13 cellular contexts compared by ENCODE assay signal in the genomic region with DNA sequence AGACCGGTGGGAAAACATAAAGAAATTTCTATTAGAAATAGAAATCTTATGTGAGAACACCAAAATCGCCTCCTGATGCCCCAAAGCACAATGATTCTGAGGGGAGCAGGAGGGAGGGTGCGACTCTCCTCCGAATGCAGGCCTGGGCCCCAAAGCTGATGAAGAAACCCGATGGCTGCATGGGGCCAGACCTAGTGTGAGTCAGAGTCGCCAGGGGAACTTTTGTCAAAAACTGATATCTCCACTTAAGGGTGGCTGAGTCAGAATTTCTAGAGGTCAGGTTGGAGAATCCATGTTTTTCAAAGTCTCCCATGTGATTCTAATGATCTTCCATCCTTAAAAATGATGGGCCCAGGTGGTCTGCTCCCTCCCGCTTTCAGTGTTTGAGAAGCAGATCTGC.
DNase-seq lines count a peak whose midpoint lies in the region; ATAC-seq and TF ChIP-seq lines count a peak whose summit lies in the region.
"Had no signal": no experiment of that assay in that cellular context is flagged by ENCODE, and none has a peak within 500 bp of the region (broad histone marks: within the 10 kb centered on the region; RNA-seq: fewer than 3 reads in every experiment).

No MANE protein-coding gene starts in this region.

- H3K56ac ChIP-seq in IMR-90 (ENCODE audit: extremely low read depth, insufficient read depth, low read length): no peak overlapping the region

- H3K4me2 ChIP-seq in IMR-90 (ENCODE audit: low read depth, low read length) (no peak overlapping the region), osteoblast (ENCODE audit: insufficient read depth, low read length) (no peak overlapping the region)

- no peak overlapping the region for H2BK120ac ChIP-seq in IMR-90 (ENCODE audit: low read depth, low read length)

- no peaks in the 10 kb centered on the region for H3K27me3 Mint-ChIP-seq in activated T-helper 17 cell treated with anti-CD3 and anti-CD28 coated beads, Interleukin-2, amount 50 U/mL, for 72 hours
- no peaks in the 10 kb centered on the region for H3K27me3 Mint-ChIP-seq in T-helper 17 cell
- H3K27me3 Mint-ChIP-seq in CD4-positive, alpha-beta memory T cell: no peaks in the 10 kb centered on the region
- H3K27me3 Mint-ChIP-seq: central memory CD8-positive, alpha-beta T cell had no signal

- TF ChIP-seq CTCF in IMR-90 (conservative IDR thresholded peaks at IDR 0.05; ENCODE audit: low read depth, low read length) (no peak), osteoblast (IDR thresholded peaks at IDR 0.05; ENCODE audit: extremely low read depth, low read depth, low read length) (no peak)

- no peaks in the 10 kb centered on the region for H3K79me2 ChIP-seq in osteoblast (ENCODE audit: insufficient read depth, low read length)

- peaks cover 23% of the 10 kb centered on the region for H3K4me1 Mint-ChIP-seq in activated T-helper 17 cell treated with anti-CD3 and anti-CD28 coated beads, Interleukin-2, amount 50 U/mL, for 72 hours
- peaks cover 15% of the 10 kb centered on the region for H3K4me1 Mint-ChIP-seq in T-helper 17 cell
- peaks cover 5 to 31% (median 24%) of the 10 kb centered on the region in 4 donors for H3K4me1 Mint-ChIP-seq in CD4-positive, alpha-beta memory T cell

- H3K9me1 ChIP-seq in IMR-90 (ENCODE audit: insufficient read depth, low read length): 0 out of 2 replicates have a peak, but pooled peaks cover 2% of the 10 kb centered on the region

- dilution Hi-C loops in IMR-90 (cut with HindIII; ENCODE audit: low sequenced_read_pairs, unreplicated experiment): no loop called here

- H3K27ac ChIP-seq in IMR-90 (ENCODE audit: insufficient read depth, low read length) (no peak overlapping the region), osteoblast (ENCODE audit: low read depth, low read length) (peak overlapping the region; percentile 43)
- H3K27ac ChIP-seq in CD4-positive, alpha-beta memory T cell (ENCODE audit: low read depth, low read length): no peak overlapping the region
- H3K27ac ChIP-seq: 22Rv1, transverse colon had no signal

- H3K4me1 ChIP-seq in IMR-90 (ENCODE audit: control insufficient read depth, insufficient read depth, low read length) (peaks cover 11% of the 10 kb centered on the region), osteoblast (ENCODE audit: insufficient read depth, low read length) (peaks cover 24% of the 10 kb centered on the region)
- H3K4me1 ChIP-seq in CD4-positive, alpha-beta memory T cell (ENCODE audit: insufficient read depth, low read length): no peaks in the 10 kb centered on the region
- H3K4me1 ChIP-seq: transverse colon had no signal

- CTCF ChIA-PET in IMR-90 (lab: Yijun Ruan, JAX): interaction anchor here (0.7 kb wide), 1 partner anchor 269 kb away, joined by 3 read pairs; no protein-coding TSS in a partner anchor
- CTCF ChIA-PET in CD4-positive, alpha-beta memory T cell (lab: Charles Lee; ENCODE audit: partially characterized antibody): interaction anchor here (0.7 to 2.1 kb wide), 3 partner anchors 15 to 183 kb away, joined by 3 to 6 read pairs (median 5); no protein-coding TSS in a partner anchor

- TF ChIP-seq POLR2A in IMR-90 (IDR thresholded peaks at IDR 0.05; ENCODE audit: low read depth, low read length): no peak

- POLR2A ChIA-PET in IMR-90 (lab: Charles Lee; ENCODE audit: unreplicated experiment): no interaction called here
- POLR2A ChIA-PET in CD4-positive, alpha-beta memory T cell (lab: Charles Lee; ENCODE audit: partially characterized antibody): no interaction called here

- peak; percentile 54 for DNase-seq in DMS53 (lab: John Stamatoyannopoulos, UW)
- no peak for DNase-seq in DMS53 treated with DMSO at 0.1 percent for 48 hours (lab: John Stamatoyannopoulos, UW; ENCODE audit: unreplicated experiment)
- DNase-seq in IMR-90: peak; percentile 64
- peak; percentile 90 for DNase-seq in osteoblast (ENCODE audit: insufficient read length, low spot score, missing footprints)
- no peak for DNase-seq in T-helper 17 cell
- DNase-seq in SIG-M5 treated with dmso at 0.1 percent for 504 hours (lab: John Stamatoyannopoulos, UW; ENCODE audit: unreplicated experiment): no peak
- DNase-seq in CD4-positive, alpha-beta memory T cell: no peak
- DNase-seq: hypothalamus, left ventricle myocardium superior, transverse colon had no signal

- H3K4me3 Mint-ChIP-seq in activated T-helper 17 cell treated with anti-CD3 and anti-CD28 coated beads, Interleukin-2, amount 50 U/mL, for 72 hours: no peak overlapping the region
- H3K4me3 Mint-ChIP-seq in T-helper 17 cell: no peak overlapping the region
- H3K4me3 Mint-ChIP-seq in CD4-positive, alpha-beta memory T cell: no peak overlapping the region
- H3K4me3 Mint-ChIP-seq: central memory CD8-positive, alpha-beta T cell had no signal

- H4K91ac ChIP-seq in IMR-90 (ENCODE audit: insufficient read depth, low read depth, low read length): no peak overlapping the region

- no peak overlapping the region for H2AK9ac ChIP-seq in IMR-90 (replicated peaks; ENCODE audit: low read depth, low read length, poor library complexity)

- H3K9ac ChIP-seq in IMR-90 (ENCODE audit: low read depth, low read length): no peak overlapping the region

- H2BK15ac ChIP-seq in IMR-90 (ENCODE audit: low read depth, low read length): no peak overlapping the region

- in situ Hi-C loops in IMR-90 (cut with MboI; ENCODE audit: low sequenced_read_pairs): no loop called here

- intact Hi-C loops in IMR-90 (cut with micrococcal nuclease): no loop called here
- intact Hi-C loops in CD4-positive, alpha-beta memory T cell (cut with micrococcal nuclease): no loop called here

- WGBS in IMR-90 (ENCODE audit: extremely low coverage in 2 of 2, insufficient read length in 1 of 2), 2 experiments: no CpG with 5 or more reads among the region's 7 CpGs

- BruUV-seq in IMR-90 (replicated peaks; lab: Mats Ljungman, UMichigan): no TSS peak

- ATAC-seq in IMR-90 (ENCODE audit: low read depth): peak; percentile 62
- peak; percentile 66 for ATAC-seq in activated T-helper 17 cell treated with anti-CD3 and anti-CD28 coated beads, Interleukin-2, amount 50 U/mL, for 72 hours (replicated peaks)
- ATAC-seq in T-helper 17 cell: no peak
- ATAC-seq: left ventricle myocardium superior had no signal

- no peak overlapping the region for H3K4ac ChIP-seq in IMR-90 (ENCODE audit: low read depth, low read length)

- H4K20me1 ChIP-seq in IMR-90 (ENCODE audit: insufficient read depth, low read length): no peaks in the 10 kb centered on the region
- H4K20me1 ChIP-seq in osteoblast (ENCODE audit: insufficient read depth, low read length): no peaks in the 10 kb centered on the region

- H3K23ac ChIP-seq in IMR-90 (ENCODE audit: low read depth, low read length): no peak overlapping the region

- no peak for TF ChIP-seq RAD21 in IMR-90 (IDR thresholded peaks at IDR 0.05; ENCODE audit: low read length)

- no peaks in the 10 kb centered on the region for H3K27me3 ChIP-seq in IMR-90 (ENCODE audit: control insufficient read depth, insufficient read depth, low read length)
- H3K27me3 ChIP-seq in osteoblast (ENCODE audit: insufficient read depth, low read length): no peaks in the 10 kb centered on the region
- H3K27me3 ChIP-seq in CD4-positive, alpha-beta memory T cell (ENCODE audit: insufficient read depth, low read length): no peaks in the 10 kb centered on the region
- H3K27me3 ChIP-seq: transverse colon had no signal

- peaks cover 8% of the 10 kb centered on the region for H3K36me3 Mint-ChIP-seq in activated T-helper 17 cell treated with anti-CD3 and anti-CD28 coated beads, Interleukin-2, amount 50 U/mL, for 72 hours (ENCODE audit: low read depth)
- peaks cover 3% of the 10 kb centered on the region for H3K36me3 Mint-ChIP-seq in T-helper 17 cell (ENCODE audit: low read depth)
- H3K36me3 Mint-ChIP-seq in CD4-positive, alpha-beta memory T cell: peaks cover 5 to 7% of the 10 kb centered on the region in 2 donors

- H2BK20ac ChIP-seq in IMR-90 (ENCODE audit: low read depth, low read length): no peak overlapping the region

- no peak overlapping the region for H4K8ac ChIP-seq in IMR-90 (ENCODE audit: low read depth in 2 of 2, low read length in 2 of 2)

- H3K79me1 ChIP-seq in IMR-90 (ENCODE audit: low read depth in 1 of 2, low read length in 2 of 2): no peaks in the 10 kb centered on the region

- H3K36me3 ChIP-seq in IMR-90 (ENCODE audit: control insufficient read depth, insufficient read depth, low read length) (no peaks in the 10 kb centered on the region), osteoblast (ENCODE audit: insufficient read depth, low read length) (no peaks in the 10 kb centered on the region)
- no peaks in the 10 kb centered on the region for H3K36me3 ChIP-seq in CD4-positive, alpha-beta memory T cell (ENCODE audit: insufficient read depth, low read length)
- H3K36me3 ChIP-seq: transverse colon had no signal

- no peak overlapping the region for H3K27ac Mint-ChIP-seq in activated T-helper 17 cell treated with anti-CD3 and anti-CD28 coated beads, Interleukin-2, amount 50 U/mL, for 72 hours
- no peak overlapping the region for H3K27ac Mint-ChIP-seq in T-helper 17 cell
- no peak overlapping the region for H3K27ac Mint-ChIP-seq in CD4-positive, alpha-beta memory T cell

- no peak overlapping the region for H2AK5ac ChIP-seq in IMR-90 (ENCODE audit: low read depth, low read length)

- no peak overlapping the region for H3K4me3 ChIP-seq in IMR-90 (ENCODE audit: insufficient read depth, low read depth, low read length)
- no peak overlapping the region for H3K4me3 ChIP-seq in osteoblast (ENCODE audit: insufficient read depth, low read length)
- H3K4me3 ChIP-seq in CD4-positive, alpha-beta memory T cell (ENCODE audit: low read length in 2 of 2): no peak overlapping the region
- H3K4me3 ChIP-seq: transverse colon had no signal

- H3K9me3 Mint-ChIP-seq in activated T-helper 17 cell treated with anti-CD3 and anti-CD28 coated beads, Interleukin-2, amount 50 U/mL, for 72 hours: no peaks in the 10 kb centered on the region
- H3K9me3 Mint-ChIP-seq in CD4-positive, alpha-beta memory T cell: no peaks in the 10 kb centered on the region
- H3K9me3 Mint-ChIP-seq: central memory CD8-positive, alpha-beta T cell had no signal

- no peak overlapping the region for H2AFZ ChIP-seq in IMR-90 (replicated peaks; ENCODE audit: low read length, poor library complexity)
- H2AFZ ChIP-seq in osteoblast (ENCODE audit: low read length): no peak overlapping the region

- no peak overlapping the region for H4K5ac ChIP-seq in IMR-90 (ENCODE audit: low read depth, low read length)

- H2BK5ac ChIP-seq in IMR-90 (ENCODE audit: low read depth, low read length, poor library complexity, severe bottlenecking): no peak overlapping the region

- no peak overlapping the region for H3K18ac ChIP-seq in IMR-90 (ENCODE audit: low read depth, low read length)

- H3K9me3 ChIP-seq in IMR-90 (ENCODE audit: control insufficient read depth, insufficient read depth, low read length): no peaks in the 10 kb centered on the region
- no peaks in the 10 kb centered on the region for H3K9me3 ChIP-seq in osteoblast (ENCODE audit: low read depth, low read length)
- no peaks in the 10 kb centered on the region for H3K9me3 ChIP-seq in T-helper 17 cell (ENCODE audit: control insufficient read depth, low read length, poor library complexity, severe bottlenecking)
- H3K9me3 ChIP-seq in CD4-positive, alpha-beta memory T cell (ENCODE audit: control insufficient read depth in 1 of 2, low read length in 2 of 2): no peaks in the 10 kb centered on the region
- H3K9me3 ChIP-seq: transverse colon had no signal

- no peak overlapping the region for H3K14ac ChIP-seq in IMR-90 (replicated peaks; ENCODE audit: low read depth, low read length)

TF ChIP-seq in IMR-90, 13 proteins besides CTCF, POLR2A, EP300 and RAD21 (continues in another document):
- no peak for TF ChIP-seq RCOR1 (IDR thresholded peaks at IDR 0.05; ENCODE audit: insufficient replicate concordance, low read length)

Comparison
In these comparisons a context has a peak if more than half of its experiments do, and no peak if none do; other contexts are left out.
1. DNase-seq: peak in DMS53 (single experiment), IMR-90 (single experiment) and osteoblast (single experiment); none in DMS53 treated with DMSO at 0.1 percent for 48 hours (single experiment), T-helper 17 cell (0 of 3), SIG-M5 treated with dmso at 0.1 percent for 504 hours (single experiment) and CD4-positive, alpha-beta memory T cell (0 of 5).